22 cellular contexts compared by ENCODE assay signal in genomic region chr5:35557199-35557598, GRCh38.
DNase-seq lines count a peak whose midpoint lies in the region; ATAC-seq, FAIRE-seq and TF ChIP-seq lines count a peak whose summit lies in the region.
"Had no signal": no experiment of that assay in that cellular context is flagged by ENCODE, and none has a peak within 500 bp of the region (broad histone marks: within the 10 kb centered on the region; RNA-seq: fewer than 3 reads in every experiment).

No MANE protein-coding gene starts in this region.

- no peak overlapping the region for H3K4me2 ChIP-seq in K562 (ENCODE audit: insufficient read depth, low read length)
- H3K4me2 ChIP-seq: A549; BLaER1 treated with 17β-estradiol and CSF1 and Interleukin-3, amounts not matched to agents 10 nM and 100 nM had no signal

- FAIRE-seq in A204.1 (lab: Jason Lieb, UNC) = peak; percentile 52
- FAIRE-seq in K562 (lab: Jason Lieb, UNC) = no peak
- FAIRE-seq: A549, D721Med, G401.6, GM12891, GM19239 had no signal

- peaks cover 0 to 17% (median 15%) of the 10 kb centered on the region in 3 donors for H3K36me3 Mint-ChIP-seq in naive thymus-derived CD8-positive, alpha-beta T cell
- no peaks in the 10 kb centered on the region for H3K36me3 Mint-ChIP-seq in type B pancreatic cell

- H3K27me3 Mint-ChIP-seq in naive thymus-derived CD8-positive, alpha-beta T cell = peaks cover 0 to 12% (median 6%) of the 10 kb centered on the region in 5 donors
- H3K27me3 Mint-ChIP-seq in type B pancreatic cell = no peaks in the 10 kb centered on the region
- H3K27me3 Mint-ChIP-seq: B cell had no signal

- no peak for ATAC-seq in K562
- ATAC-seq in naive thymus-derived CD8-positive, alpha-beta T cell = no peak
- ATAC-seq: A549; CD8-positive, alpha-beta T cell had no signal

- no peaks in the 10 kb centered on the region; the same call in 1 of the 2 replicates for H3K9me3 ChIP-seq in HEK293 (ENCODE audit: control insufficient read depth, insufficient read depth, low read depth, low read length)
- H3K9me3 ChIP-seq in K562 (replicated peaks; ENCODE audit: control insufficient read depth, insufficient read depth, low read depth, low read length) = no peaks in the 10 kb centered on the region; the same call in 1 of the 2 replicates
- H3K9me3 ChIP-seq: A549 had no signal

- DNase-seq in K562 (ENCODE audit: extremely low read depth in 1 of 4, low spot score in 3 of 4) (no peak), type B pancreatic cell (ENCODE audit: extremely low spot score, unreplicated experiment) (no peak)
- DNase-seq in naive thymus-derived CD8-positive, alpha-beta T cell = no peak
- DNase-seq in stimulated activated CD4-positive, alpha-beta T cell treated with anti-CD3 and anti-CD28 coated beads, Interleukin-2, amount 100 ng/mL, for 48 hours = no peak
- DNase-seq: 8988T; AML-193; Caco-2; Calu3; CD4-positive, alpha-beta T cell; CD8-positive, alpha-beta T cell; DMS79 treated with DMSO at 0.1 percent for 48 hours; GF-D8 had no signal

- H4K20me1 ChIP-seq in K562 (replicated peaks; ENCODE audit: control insufficient read depth, insufficient read depth, low read length) = no peaks in the 10 kb centered on the region
- H4K20me1 ChIP-seq: BLaER1 treated with 17β-estradiol and CSF1 and Interleukin-3, amounts not matched to agents 10 nM and 100 nM had no signal

- TF ChIP-seq CTCF in HEK293 (tag by site-specific recombination; IDR thresholded peaks at IDR 0.05) (no peak), K562 (IDR thresholded peaks at IDR 0.05 in 2 of 3, conservative IDR thresholded peaks at IDR 0.05 in 1 of 3; ENCODE audit: insufficient read depth in 2 of 3, low read depth in 1 of 3, low read length in 3 of 3) (no peak), type B pancreatic cell (conservative IDR thresholded peaks at IDR 0.05) (no peak)

- no peak for TF ChIP-seq POLR2A in K562 (conservative IDR thresholded peaks at IDR 0.05)

- no peak overlapping the region for H3K4me3 ChIP-seq in HEK293 (ENCODE audit: low read depth, low read length)
- H3K4me3 ChIP-seq in K562 = no peak overlapping the region
- H3K4me3 ChIP-seq: A549; BLaER1 treated with 17β-estradiol and CSF1 and Interleukin-3, amounts not matched to agents 10 nM and 100 nM had no signal

- H3K79me2 ChIP-seq in K562 (ENCODE audit: control insufficient read depth, insufficient read depth, low read length) = no peaks in the 10 kb centered on the region

- H3K27me3 ChIP-seq in K562 (ENCODE audit: control insufficient read depth in 2 of 2, insufficient read depth in 2 of 2, low read length in 2 of 2) = no peaks in the 10 kb centered on the region
- H3K27me3 ChIP-seq: BLaER1 treated with 17β-estradiol and CSF1 and Interleukin-3, amounts not matched to agents 10 nM and 100 nM had no signal

- H3K9me1 ChIP-seq in K562 (ENCODE audit: control insufficient read depth, insufficient read depth, low read length) = no peaks in the 10 kb centered on the region

- H2AFZ ChIP-seq in K562 (ENCODE audit: low read depth, low read length) = no peak overlapping the region

- no peaks in the 10 kb centered on the region for H3K4me1 ChIP-seq in HEK293 (ENCODE audit: control insufficient read depth, insufficient read depth, low read length)
- H3K4me1 ChIP-seq in K562 (replicated peaks in 1 of 2; ENCODE audit: control insufficient read depth in 2 of 2, insufficient read depth in 2 of 2, low read length in 2 of 2) = no peaks in the 10 kb centered on the region
- H3K4me1 ChIP-seq: A549; BLaER1 treated with 17β-estradiol and CSF1 and Interleukin-3, amounts not matched to agents 10 nM and 100 nM; Caco-2 had no signal

- TF ChIP-seq EP300 in K562 (IDR thresholded peaks at IDR 0.05; ENCODE audit: low read length) = no peak

- POLR2A ChIA-PET in HEK293 (lab: Yijun Ruan, JAX) (no interaction called here), K562 (lab: Yijun Ruan, JAX) (no interaction called here)
- POLR2A ChIA-PET in naive thymus-derived CD8-positive, alpha-beta T cell (lab: Charles Lee) = no interaction called here

- H3K9me3 Mint-ChIP-seq in naive thymus-derived CD8-positive, alpha-beta T cell = peaks cover 11 to 48% (median 39%) of the 10 kb centered on the region in 9 donors
- H3K9me3 Mint-ChIP-seq in type B pancreatic cell = peaks cover 15% of the 10 kb centered on the region

- H3K27ac Mint-ChIP-seq in naive thymus-derived CD8-positive, alpha-beta T cell = no peak overlapping the region
- H3K27ac Mint-ChIP-seq in type B pancreatic cell = no peak overlapping the region
- H3K27ac Mint-ChIP-seq: B cell; CD4-positive, alpha-beta T cell; CD8-positive, alpha-beta T cell had no signal

- intact Hi-C loops in K562 (cut with micrococcal nuclease) = no loop called here

- H3K27ac ChIP-seq in HEK293 (ENCODE audit: extremely low read depth, low read depth, low read length) (no peak overlapping the region), K562 (ENCODE audit: extremely low read depth, low read depth, low read length) (no peak overlapping the region)
- H3K27ac ChIP-seq: A549; BLaER1 treated with 17β-estradiol and CSF1 and Interleukin-3, amounts not matched to agents 10 nM and 100 nM; C4-2B had no signal

- in situ Hi-C loops in K562 (cut with MboI) = no loop called here

- no peaks in the 10 kb centered on the region for H3K36me3 ChIP-seq in HEK293 (ENCODE audit: control insufficient read depth in 2 of 2, insufficient read depth in 1 of 2, low read length in 2 of 2)
- H3K36me3 ChIP-seq in K562 (ENCODE audit: control insufficient read depth, insufficient read depth, low read length) = no peaks in the 10 kb centered on the region
- H3K36me3 ChIP-seq: BLaER1 treated with 17β-estradiol and CSF1 and Interleukin-3, amounts not matched to agents 10 nM and 100 nM had no signal

- no peak overlapping the region for H3K4me3 Mint-ChIP-seq in naive thymus-derived CD8-positive, alpha-beta T cell
- no peak overlapping the region for H3K4me3 Mint-ChIP-seq in type B pancreatic cell
- H3K4me3 Mint-ChIP-seq: B cell; CD4-positive, alpha-beta T cell; CD8-positive, alpha-beta T cell had no signal

- H3K4me1 Mint-ChIP-seq in naive thymus-derived CD8-positive, alpha-beta T cell = no peaks in the 10 kb centered on the region
- peaks cover 5% of the 10 kb centered on the region for H3K4me1 Mint-ChIP-seq in type B pancreatic cell (ENCODE audit: unreplicated experiment)
- H3K4me1 Mint-ChIP-seq: B cell had no signal

- H3K9ac ChIP-seq in K562 (ENCODE audit: insufficient read depth in 1 of 2, low read depth in 2 of 2, low read length in 2 of 2) = no peak overlapping the region
- H3K9ac ChIP-seq: BLaER1 treated with 17β-estradiol and CSF1 and Interleukin-3, amounts not matched to agents 10 nM and 100 nM had no signal

- CTCF ChIA-PET in HEK293 (lab: Yijun Ruan, JAX) = no interaction called here
- CTCF ChIA-PET in K562 (lab: Yijun Ruan, JAX; ENCODE audit: low intra/inter-chr PET ratio) = no interaction called here

- TF ChIP-seq RAD21 in K562 (CRISPR knock-in tag; conservative IDR thresholded peaks at IDR 0.05 in 1 of 2, IDR thresholded peaks at IDR 0.05 in 1 of 2) = no peak

- no TSS peak for BruUV-seq in K562 (replicated peaks; lab: Mats Ljungman, UMichigan)

- WGBS in K562 (ENCODE audit: insufficient coverage, low coverage, missing lambda C conversion rate) = 0% methylated on average over 2 of the region's 2 CpGs

TF ChIP-seq in HEK293, 187 proteins besides CTCF, POLR2A, EP300 and RAD21:
- TF ChIP-seq ZNF658 (tag by site-specific recombination; IDR thresholded peaks at IDR 0.05) = no peak
- peak; percentile 75 for TF ChIP-seq SETDB1 (IDR thresholded peaks at IDR 0.05; ENCODE audit: insufficient read length, low read length)

TF ChIP-seq in K562, 482 proteins besides CTCF, POLR2A, EP300 and RAD21:
- 0 out of 2 replicates have a peak, but pooled peaks have one; percentile 31 for TF ChIP-seq TRIM28 (IDR thresholded peaks at IDR 0.05)
- no peak for TF ChIP-seq RERE (CRISPR knock-in tag; IDR thresholded peaks at IDR 0.05; ENCODE audit: borderline replicate concordance)
